Comparison of ENCODE assay signal across 8 cellular contexts in genomic region chr11:68841718-68842426, GRCh38. TPM values are rescaled to one million over a fixed set of nuclear protein-coding genes. Genes with fewer than 3 reads are reported as not detected.
DNase-seq lines count a peak whose midpoint lies in the region.

Gene CPT1A (minus strand): TSS chr11:68841916. CDS start chr11:68815474, 26,442 bp downstream.

- H3K4me2 ChIP-seq in GM23248 (ENCODE audit: unreplicated experiment), result peak within 1 kb of the TSS; percentile 95

- peaks cover 24% of the 10 kb centered on the region for H3K4me1 ChIP-seq in GM23248 (ENCODE audit: insufficient read depth)

- peak within 1 kb of the TSS; percentile 77 for H2AFZ ChIP-seq in GM23248

- H3K27ac ChIP-seq in GM23248, result peak within 1 kb of the TSS; percentile 91

- H3F3A ChIP-seq in GM23248 (ENCODE audit: insufficient read depth), result peaks cover 27% of the 10 kb centered on the region

- no peaks in the 10 kb centered on the region for H3K9me2 ChIP-seq in GM23248 (ENCODE audit: insufficient read depth)

- no peaks in the 10 kb centered on the region for H4K20me1 ChIP-seq in GM23248 (ENCODE audit: insufficient read depth)

- no peaks in the 10 kb centered on the region for H3K27me3 ChIP-seq in GM23248 (replicated peaks; ENCODE audit: insufficient read depth)

- H3K79me2 ChIP-seq in GM23248 (ENCODE audit: insufficient read depth), result peaks cover 24% of the 10 kb centered on the region

- H3K36me3 ChIP-seq in GM23248 (ENCODE audit: low read depth), result no peaks in the 10 kb centered on the region

- WGBS in GM23248 (ENCODE audit: low coverage in 1 of 2, low lambda C conversion rate in 2 of 2, missing lambda C conversion rate in 2 of 2), 2 experiments, result 7 to 8% methylated on average over 46 to 50 of the region's 82 CpGs

- H3K9me3 ChIP-seq in GM23248 (ENCODE audit: low read depth), result no peaks in the 10 kb centered on the region

- peak within 1 kb of the TSS; percentile 76 for H3K4me3 ChIP-seq in GM23248

- DNase-seq in C1 segment of cervical spinal cord (lab: John Stamatoyannopoulos, UW) (peak in 8 of 14 donors; percentile 9 to 53 (median 30)), GM23248 (peak; percentile 92), NCI-H2196 (lab: John Stamatoyannopoulos, UW; ENCODE audit: unreplicated experiment) (peak; percentile 69), dedifferentiated amniotic fluid mesenchymal stem cell (ENCODE audit: extremely low spot score) (peak; percentile 50), left kidney (ENCODE audit: low read depth, low spot score) (peak; percentile 88), cortex of kidney (lab: John Stamatoyannopoulos, UW) (no peak)
- peak; percentile 56 to 65 for DNase-seq in activated CD4-positive, alpha-beta T cell treated with anti-CD3 and anti-CD28 coated beads for 4 hours
- DNase-seq in stimulated activated CD4-positive, alpha-beta T cell treated with anti-CD3 and anti-CD28 coated beads, Interleukin-2, amount 100 ng/mL, for 48 hours, result peak; percentile 53 to 71

- peak within 1 kb of the TSS; percentile 84 for H3K9ac ChIP-seq in GM23248

- in situ Hi-C loops in GM23248 (cut with MboI), result no loop called here

RNA-seq across cellular contexts. Expression of gene CPT1A, which starts in this region (rescaled TPM):
- total RNA-seq in GM23248 (2014; rRNA removed; shearing (Covaris generic)), result 20.1 and 23.6 TPM in 2 replicates
- polyA plus RNA-seq in GM23248 (2016; fragmentation: Nextera tagmentation; extraction: Ambion mirVana), result 9.5 and 9.6 TPM in 2 replicates
